Comparison of ENCODE assay signal across 27 cellular contexts in genomic region chr2:56523815-56524214, GRCh38.
"Had no signal": no experiment of that assay in that cellular context is flagged by ENCODE, and none has a peak within 500 bp of the region (broad histone marks: within the 10 kb centered on the region; RNA-seq: fewer than 3 reads in every experiment).

No MANE protein-coding gene starts in this region.

- H3K27ac ChIP-seq: neural progenitor cell, sigmoid colon, spleen, vagina had no signal

- H3K4me1 ChIP-seq: neural progenitor cell, sigmoid colon, spleen, vagina had no signal

- H3K9me3 ChIP-seq: sigmoid colon, spleen, thoracic aorta, vagina had no signal

- H3K36me3 Mint-ChIP-seq: activated CD4-positive, alpha-beta memory T cell treated with anti-CD3 and anti-CD28 coated beads for 36 hours; activated naive CD8-positive, alpha-beta T cell treated with anti-CD3 and anti-CD28 coated beads, Interleukin-2, amount 10 ng/mL, durations not matched to agents 7 days and 5 days; brain; mesothelial cell of epicardium; naive thymus-derived CD8-positive, alpha-beta T cell; neural progenitor cell; type B pancreatic cell had no signal

- H3K27ac Mint-ChIP-seq: activated CD4-positive, alpha-beta memory T cell treated with anti-CD3 and anti-CD28 coated beads for 36 hours; activated naive CD8-positive, alpha-beta T cell treated with anti-CD3 and anti-CD28 coated beads, Interleukin-2, amount 10 ng/mL, durations not matched to agents 7 days and 5 days; brain; mesothelial cell of epicardium; naive thymus-derived CD8-positive, alpha-beta T cell; neural progenitor cell; type B pancreatic cell had no signal

- H3K27me3 ChIP-seq: neural progenitor cell, sigmoid colon, spleen, vagina had no signal

- FAIRE-seq: frontal cortex, islet of Langerhans had no signal

- H2AFZ ChIP-seq: neural progenitor cell had no signal

- H3K9me3 Mint-ChIP-seq: brain, neural progenitor cell, type B pancreatic cell had no signal

- ATAC-seq: esophagus mucosa; naive thymus-derived CD8-positive, alpha-beta T cell had no signal

- H3K4me2 ChIP-seq: neural progenitor cell had no signal

- H3K36me3 ChIP-seq: neural progenitor cell, sigmoid colon, spleen, thoracic aorta, vagina had no signal

- DNase-seq: activated CD4-positive, alpha-beta memory T cell treated with anti-CD3 and anti-CD28 coated beads for 36 hours; activated CD4-positive, alpha-beta T cell treated with anti-CD3 and anti-CD28 coated beads for 48 hours; activated naive CD4-positive, alpha-beta T cell treated with Interleukin-2 at 50 U/mL for 16 hours; activated naive CD8-positive, alpha-beta T cell treated with anti-CD3 and anti-CD28 coated beads, Interleukin-2, amount 10 ng/mL, durations not matched to agents 7 days and 5 days; activated T-cell treated with anti-CD3 and anti-CD28 coated beads, Interleukin-2, amount 50 U/mL, for 48 hours; caudate nucleus; dermis blood vessel endothelial cell; effector CD8-positive, alpha-beta T cell; head of caudate nucleus; hypothalamus; left ventricle myocardium superior; mammary epithelial cell; naive thymus-derived CD8-positive, alpha-beta T cell; posterior cingulate gyrus; sigmoid colon; spleen; stimulated activated CD4-positive, alpha-beta T cell treated with anti-CD3 and anti-CD28 coated beads, Interleukin-4, amount 100 ng/mL, for 24 hours; stimulated activated naive CD4-positive, alpha-beta T cell treated with Interleukin-2 at 50 U/mL for 16 hours had no signal

- H3K4me1 Mint-ChIP-seq: activated naive CD8-positive, alpha-beta T cell treated with anti-CD3 and anti-CD28 coated beads, Interleukin-2, amount 10 ng/mL, durations not matched to agents 7 days and 5 days; mesothelial cell of epicardium; naive thymus-derived CD8-positive, alpha-beta T cell; neural progenitor cell had no signal

- H3K4me3 ChIP-seq: neural progenitor cell, sigmoid colon, spleen, thoracic aorta, vagina had no signal

- H3K27me3 Mint-ChIP-seq: activated CD4-positive, alpha-beta memory T cell treated with anti-CD3 and anti-CD28 coated beads for 36 hours; activated naive CD8-positive, alpha-beta T cell treated with anti-CD3 and anti-CD28 coated beads, Interleukin-2, amount 10 ng/mL, durations not matched to agents 7 days and 5 days; naive thymus-derived CD8-positive, alpha-beta T cell had no signal

- H3K9ac ChIP-seq: neural progenitor cell had no signal

- H3K4me3 Mint-ChIP-seq: activated CD4-positive, alpha-beta memory T cell treated with anti-CD3 and anti-CD28 coated beads for 36 hours; activated naive CD8-positive, alpha-beta T cell treated with anti-CD3 and anti-CD28 coated beads, Interleukin-2, amount 10 ng/mL, durations not matched to agents 7 days and 5 days; brain; mesothelial cell of epicardium; naive thymus-derived CD8-positive, alpha-beta T cell; neural progenitor cell; type B pancreatic cell had no signal
